Comparison of ENCODE assay signal across 22 cellular contexts in the genomic region with DNA sequence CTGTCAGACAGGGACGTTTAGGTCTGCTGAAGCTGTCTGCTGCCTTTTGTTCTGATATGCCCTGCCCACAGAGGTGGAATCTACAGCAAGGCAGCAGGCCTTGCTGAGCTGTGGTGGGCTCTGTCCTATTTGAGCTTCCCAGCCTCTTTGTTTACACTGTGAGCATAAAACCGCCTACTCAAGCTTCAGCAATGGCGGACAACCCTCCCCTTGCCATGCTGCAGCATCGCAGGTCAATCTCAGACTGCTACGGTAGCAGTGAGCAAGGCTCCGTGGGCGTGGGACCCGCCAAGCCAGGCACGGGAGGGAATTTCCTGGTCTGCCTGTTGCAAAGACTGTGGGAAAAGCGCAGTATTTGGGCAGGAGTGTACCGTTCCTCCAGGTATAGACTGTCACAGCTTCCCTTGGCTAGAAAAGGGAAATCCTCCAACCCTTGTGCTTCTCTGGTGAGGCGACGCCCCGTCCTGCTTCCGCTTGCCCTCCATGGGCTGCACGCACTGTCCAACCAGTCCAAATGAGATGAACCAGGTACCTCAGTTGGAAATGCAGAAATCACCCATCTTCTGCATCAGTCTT.
"Had no signal": no experiment of that assay in that cellular context is flagged by ENCODE, and none has a peak within 500 bp of the region (broad histone marks: within the 10 kb centered on the region; RNA-seq: fewer than 3 reads in every experiment).

No MANE protein-coding gene starts in this region.

- ATAC-seq: activated CD8-positive, alpha-beta memory T cell treated with anti-CD3 and anti-CD28 coated beads, Interleukin-2, amount 10 ng/mL, durations not matched to agents 7 days and 5 days had no signal

- H3K36me3 Mint-ChIP-seq: activated CD8-positive, alpha-beta memory T cell treated with anti-CD3 and anti-CD28 coated beads, Interleukin-2, amount 10 ng/mL, durations not matched to agents 7 days and 5 days; activated naive CD8-positive, alpha-beta T cell treated with anti-CD3 and anti-CD28 coated beads, Interleukin-2, amount 10 ng/mL, durations not matched to agents 7 days and 5 days had no signal

- H3K9me3 ChIP-seq: neutrophil, thyroid gland had no signal

- H3K4me1 Mint-ChIP-seq: activated B cell treated with CpG ODN at 0.5 μM for 24 hours; activated CD4-positive, alpha-beta memory T cell treated with anti-CD3 and anti-CD28 coated beads, Interleukin-2, amount 10 ng/mL, durations not matched to agents 7 days and 5 days; activated CD8-positive, alpha-beta memory T cell treated with anti-CD3 and anti-CD28 coated beads, Interleukin-2, amount 10 ng/mL, durations not matched to agents 7 days and 5 days; activated naive CD8-positive, alpha-beta T cell treated with anti-CD3 and anti-CD28 coated beads, Interleukin-2, amount 10 ng/mL, durations not matched to agents 7 days and 5 days had no signal

- H3K4me3 ChIP-seq: left ventricle myocardium inferior, sigmoid colon, spleen, thyroid gland had no signal

- H3K4me3 Mint-ChIP-seq: activated B cell treated with CpG ODN at 0.5 μM for 24 hours; activated CD4-positive, alpha-beta memory T cell treated with anti-CD3 and anti-CD28 coated beads, Interleukin-2, amount 10 ng/mL, durations not matched to agents 7 days and 5 days; activated CD8-positive, alpha-beta memory T cell treated with anti-CD3 and anti-CD28 coated beads, Interleukin-2, amount 10 ng/mL, durations not matched to agents 7 days and 5 days; activated naive CD8-positive, alpha-beta T cell treated with anti-CD3 and anti-CD28 coated beads, Interleukin-2, amount 10 ng/mL, durations not matched to agents 7 days and 5 days had no signal

- H3K27ac Mint-ChIP-seq: activated B cell treated with CpG ODN at 0.5 μM for 24 hours; activated CD4-positive, alpha-beta memory T cell treated with anti-CD3 and anti-CD28 coated beads, Interleukin-2, amount 10 ng/mL, durations not matched to agents 7 days and 5 days; activated CD8-positive, alpha-beta memory T cell treated with anti-CD3 and anti-CD28 coated beads, Interleukin-2, amount 10 ng/mL, durations not matched to agents 7 days and 5 days; activated naive CD8-positive, alpha-beta T cell treated with anti-CD3 and anti-CD28 coated beads, Interleukin-2, amount 10 ng/mL, durations not matched to agents 7 days and 5 days had no signal

- DNase-seq: activated B cell treated with CpG ODN at 0.5 μM for 24 hours; activated CD4-positive, alpha-beta memory T cell treated with anti-CD3 and anti-CD28 coated beads, Interleukin-2, amount 10 ng/mL, durations not matched to agents 7 days and 5 days; activated CD4-positive, alpha-beta T cell treated with anti-CD3 and anti-CD28 coated beads for 48 hours; activated CD8-positive, alpha-beta memory T cell treated with anti-CD3 and anti-CD28 coated beads, Interleukin-2, amount 10 ng/mL, durations not matched to agents 7 days and 5 days; activated naive CD4-positive, alpha-beta T cell treated with Interleukin-2 at 50 U/mL for 16 hours; activated naive CD8-positive, alpha-beta T cell treated with anti-CD3 and anti-CD28 coated beads, Interleukin-2, amount 10 ng/mL, durations not matched to agents 7 days and 5 days; amygdala; caudate nucleus; head of caudate nucleus; kidney; left ventricle myocardium inferior; mammary epithelial cell; sigmoid colon; spleen; stimulated activated CD8-positive, alpha-beta memory T cell treated with anti-CD3 and anti-CD28 coated beads, Interleukin-4, amount 100 ng/mL, for 48 hours; stimulated activated naive CD4-positive, alpha-beta T cell; T-helper 1 cell; T-helper 9 cell; thyroid gland had no signal

- H3K9ac ChIP-seq: parathyroid adenoma had no signal

- H2AFZ ChIP-seq: parathyroid adenoma had no signal

- H3K27ac ChIP-seq: epithelial cell of prostate, neutrophil, parathyroid adenoma, sigmoid colon, spleen, thyroid gland had no signal

- H3K4me1 ChIP-seq: sigmoid colon, spleen, thyroid gland had no signal

- H3K27me3 ChIP-seq: neutrophil, sigmoid colon, thyroid gland had no signal

- H3K9me3 Mint-ChIP-seq: activated CD4-positive, alpha-beta memory T cell treated with anti-CD3 and anti-CD28 coated beads, Interleukin-2, amount 10 ng/mL, durations not matched to agents 7 days and 5 days had no signal

- H3K36me3 ChIP-seq: left ventricle myocardium inferior, neutrophil, sigmoid colon, spleen, thyroid gland had no signal
